8 cellular contexts compared by ENCODE assay signal in the genomic region with DNA sequence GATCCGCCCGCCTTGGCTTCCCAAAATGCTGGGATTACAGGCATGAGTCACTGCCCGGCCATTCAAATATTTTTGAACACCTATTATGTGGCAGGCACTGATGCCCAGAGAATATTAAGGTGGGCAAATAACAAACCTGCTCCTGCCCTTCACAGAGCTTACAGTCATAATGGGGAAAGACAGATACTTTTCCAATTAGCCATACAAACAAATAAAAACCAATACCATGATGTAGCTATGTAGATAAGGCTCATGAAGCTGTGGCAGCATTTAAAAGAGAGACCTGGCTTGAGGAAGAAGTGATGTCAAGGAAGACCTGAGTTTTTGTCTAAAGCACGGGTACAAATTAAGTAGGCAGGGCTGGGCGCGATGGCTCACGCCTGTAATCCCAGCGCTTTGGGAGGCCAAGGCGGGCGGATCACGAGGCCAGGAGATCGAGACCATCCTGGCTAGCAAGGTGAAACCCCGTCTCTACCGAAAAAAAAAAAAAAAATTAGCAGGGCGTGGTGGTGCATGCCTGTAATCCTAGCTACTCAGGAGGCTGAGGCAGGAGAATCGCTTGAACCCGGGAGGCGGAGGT. TPM values are rescaled to one million over a fixed set of nuclear protein-coding genes. Genes with fewer than 3 reads are reported as not detected.
A peak's percentile ranks its signal among the peaks of the same experiment; 100 is the strongest.
DNase-seq lines count a peak whose midpoint lies in the region; ATAC-seq and TF ChIP-seq lines count a peak whose summit lies in the region.
"Not testable (repeated sequence)": the region's sequence is repeated elsewhere in the genome, so short reads cannot be mapped to it uniquely, and the experiment has no call there.

No MANE protein-coding gene starts in this region.

- CTCF ChIA-PET in OCI-LY7 (lab: Charles Lee; ENCODE audit: unreplicated experiment) = interaction anchor here (0.6 kb wide), 1 partner anchor 30 kb away, joined by 3 read pairs; no protein-coding TSS in a partner anchor
- CTCF ChIA-PET in activated CD8-positive, alpha-beta T cell treated with anti-CD3 and anti-CD28 coated beads for 36 hours (lab: Charles Lee) = interaction anchor here (0.9 to 2.4 kb wide), 5 partner anchors 47 to 283 kb away, joined by 3 to 9 read pairs (median 3); a partner anchor contains a TSS
- CTCF ChIA-PET in naive thymus-derived CD4-positive, alpha-beta T cell (lab: Charles Lee) = interaction anchor here (0.7 to 1.2 kb wide), 2 partner anchors 55 to 154 kb away, joined by 3 read pairs; no protein-coding TSS in a partner anchor

- ATAC-seq in activated CD8-positive, alpha-beta T cell treated with anti-CD3 and anti-CD28 coated beads for 36 hours; naive thymus-derived CD4-positive, alpha-beta T cell: not testable (repeated sequence)

- not testable (repeated sequence) for H3K36me3 Mint-ChIP-seq in activated CD8-positive, alpha-beta T cell treated with anti-CD3 and anti-CD28 coated beads for 36 hours (ENCODE audit: low read depth)
- peaks cover 8 to 17% (median 12%) of the 10 kb centered on the region in 5 donors for H3K36me3 Mint-ChIP-seq in naive thymus-derived CD4-positive, alpha-beta T cell

- intact Hi-C loops in OCI-LY7 (cut with micrococcal nuclease; ENCODE audit: unreplicated experiment) = loop anchor here (5.0 to 10.0 kb wide), 2 partner anchors 70 to 168 kb away; a partner anchor contains a TSS
- intact Hi-C loops in activated CD8-positive, alpha-beta T cell treated with anti-CD3 and anti-CD28 coated beads for 36 hours (cut with micrococcal nuclease) = not testable (repeated sequence)
- intact Hi-C loops in naive thymus-derived CD4-positive, alpha-beta T cell (cut with micrococcal nuclease) = loop anchor here in 1 of 2 donors (5.0 kb wide), 1 partner anchor 585 kb away; no protein-coding TSS in a partner anchor

- H3K4me3 Mint-ChIP-seq in activated CD8-positive, alpha-beta T cell treated with anti-CD3 and anti-CD28 coated beads for 36 hours = peak overlapping the region; percentile 95
- H3K4me3 Mint-ChIP-seq in naive thymus-derived CD4-positive, alpha-beta T cell = peak overlapping the region; percentile 89 to 99 (median 95)

- not testable (repeated sequence) for H3K27me3 ChIP-seq in ACC112 (ENCODE audit: insufficient read depth, low read length); GM23248 (replicated peaks; ENCODE audit: insufficient read depth); brain microvascular endothelial cell (replicated peaks); fibroblast of lung (ENCODE audit: control insufficient read depth, insufficient read depth, low read length); naive thymus-derived CD4-positive, alpha-beta T cell (ENCODE audit: control insufficient read depth in 2 of 2, insufficient read depth in 2 of 2, low read length in 2 of 2); smooth muscle cell (ENCODE audit: low read depth)

- H3K4me1 Mint-ChIP-seq in activated CD8-positive, alpha-beta T cell treated with anti-CD3 and anti-CD28 coated beads for 36 hours (ENCODE audit: low read depth) = peaks cover 30% of the 10 kb centered on the region
- peaks cover 31 to 55% (median 51%) of the 10 kb centered on the region in 7 donors for H3K4me1 Mint-ChIP-seq in naive thymus-derived CD4-positive, alpha-beta T cell

- not testable (repeated sequence) for TF ChIP-seq CTCF in OCI-LY7 (conservative IDR thresholded peaks at IDR 0.05; ENCODE audit: low read length); activated CD8-positive, alpha-beta T cell treated with anti-CD3 and anti-CD28 coated beads for 36 hours (IDR thresholded peaks at IDR 0.05); brain microvascular endothelial cell (IDR thresholded peaks at IDR 0.05; ENCODE audit: low read depth, low read length, missing control alignments); fibroblast of lung (conservative IDR thresholded peaks at IDR 0.05 in 1 of 2, IDR thresholded peaks at IDR 0.05 in 1 of 2; ENCODE audit: low read depth in 1 of 2, low read length in 2 of 2); smooth muscle cell (IDR thresholded peaks at IDR 0.05; ENCODE audit: borderline replicate concordance, insufficient read depth, poor library complexity, severe bottlenecking)

- H3K36me3 ChIP-seq in ACC112 (ENCODE audit: insufficient read depth, low read length); GM23248 (ENCODE audit: low read depth); fibroblast of lung (ENCODE audit: control insufficient read depth, insufficient read depth, low read length); smooth muscle cell (ENCODE audit: low read depth): not testable (repeated sequence)
- H3K36me3 ChIP-seq in OCI-LY7 (ENCODE audit: insufficient read depth, low read length) (peaks cover 21% of the 10 kb centered on the region; the same call in 1 of the 2 replicates), brain microvascular endothelial cell (replicated peaks) (peaks cover 14% of the 10 kb centered on the region)
- peaks cover 3 to 30% (median 5%) of the 10 kb centered on the region in 3 experiments for H3K36me3 ChIP-seq in naive thymus-derived CD4-positive, alpha-beta T cell (ENCODE audit: control insufficient read depth in 2 of 3, insufficient read depth in 3 of 3, low read length in 3 of 3)

- H3K9ac ChIP-seq in GM23248; fibroblast of lung (ENCODE audit: insufficient read depth, low read length); smooth muscle cell (ENCODE audit: low read depth): not testable (repeated sequence)

- not testable (repeated sequence) for H3K4me1 ChIP-seq in ACC112 (ENCODE audit: control insufficient read depth, insufficient read depth, low read length, unreplicated experiment); fibroblast of lung (ENCODE audit: control insufficient read depth, extremely low read depth, insufficient read depth, low read length); smooth muscle cell (ENCODE audit: low read depth)
- peaks cover 14% of the 10 kb centered on the region for H3K4me1 ChIP-seq in GM23248 (ENCODE audit: insufficient read depth)
- peaks cover 19% of the 10 kb centered on the region for H3K4me1 ChIP-seq in OCI-LY7 (ENCODE audit: insufficient read depth, low read length, poor library complexity, severe bottlenecking)
- peaks cover 12 to 22% of the 10 kb centered on the region in 2 donors for H3K4me1 ChIP-seq in naive thymus-derived CD4-positive, alpha-beta T cell (ENCODE audit: control insufficient read depth in 2 of 2, insufficient read depth in 2 of 2, low read length in 2 of 2)

- WGBS in GM23248 (ENCODE audit: low coverage in 1 of 2, low lambda C conversion rate in 2 of 2, missing lambda C conversion rate in 2 of 2), 2 experiments = 92% methylated on average over 16 to 18 of the region's 18 CpGs
- WGBS in smooth muscle cell (ENCODE audit: low lambda C conversion rate) = 88% methylated on average over 18 of the region's 18 CpGs

- H3K9me3 ChIP-seq in GM23248 (ENCODE audit: low read depth); OCI-LY7 (ENCODE audit: low read length); fibroblast of lung (ENCODE audit: control insufficient read depth, insufficient read depth, low read depth, low read length); naive thymus-derived CD4-positive, alpha-beta T cell (ENCODE audit: control insufficient read depth in 2 of 3, low read length in 3 of 3); smooth muscle cell (replicated peaks; ENCODE audit: low read depth): not testable (repeated sequence)

- H3K79me2 ChIP-seq in ACC112 (ENCODE audit: control insufficient read depth, insufficient read depth, low read length, unreplicated experiment) = peaks cover 13% of the 10 kb centered on the region
- peaks cover 50% of the 10 kb centered on the region for H3K79me2 ChIP-seq in GM23248 (ENCODE audit: insufficient read depth)
- peaks cover 13% of the 10 kb centered on the region; the same call in 1 of the 2 replicates for H3K79me2 ChIP-seq in OCI-LY7 (ENCODE audit: insufficient read depth, low read depth, low read length)
- H3K79me2 ChIP-seq in fibroblast of lung (ENCODE audit: control insufficient read depth, insufficient read depth, low read length) = peaks cover 14% of the 10 kb centered on the region
- H3K79me2 ChIP-seq in smooth muscle cell (ENCODE audit: low read depth) = peaks cover 24% of the 10 kb centered on the region

- POLR2A ChIA-PET in OCI-LY7 (lab: Charles Lee) = interaction anchor here (1.1 to 1.3 kb wide), 2 partner anchors 14 to 81 kb away, joined by 3 to 4 read pairs; no protein-coding TSS in a partner anchor
- POLR2A ChIA-PET in activated CD8-positive, alpha-beta T cell treated with anti-CD3 and anti-CD28 coated beads for 36 hours (lab: Charles Lee) = interaction anchor here (0.8 to 2.1 kb wide), 5 partner anchors 8 to 232 kb away, joined by 3 to 8 read pairs (median 4); a partner anchor contains a TSS
- POLR2A ChIA-PET in naive thymus-derived CD4-positive, alpha-beta T cell (lab: Charles Lee) = interaction anchor here (0.7 to 1.5 kb wide), 5 partner anchors 8 to 283 kb away, joined by 3 to 7 read pairs (median 3); a partner anchor contains a TSS

- not testable (repeated sequence) for H3K9me2 ChIP-seq in GM23248 (ENCODE audit: insufficient read depth); OCI-LY7 (ENCODE audit: insufficient read depth, low read length)

- in situ Hi-C loops in GM23248 (cut with MboI); brain microvascular endothelial cell (cut with HindIII; ENCODE audit: low pct_ligation_motif_present, low sequenced_read_pairs): not testable (repeated sequence)

- not testable (repeated sequence) for H3K27me3 Mint-ChIP-seq in activated CD8-positive, alpha-beta T cell treated with anti-CD3 and anti-CD28 coated beads for 36 hours; naive thymus-derived CD4-positive, alpha-beta T cell

- H3K9me3 Mint-ChIP-seq in activated CD8-positive, alpha-beta T cell treated with anti-CD3 and anti-CD28 coated beads for 36 hours; naive thymus-derived CD4-positive, alpha-beta T cell: not testable (repeated sequence)

- DNase-seq in GM23248; OCI-LY7 (ENCODE audit: low spot score); activated CD8-positive, alpha-beta T cell treated with anti-CD3 and anti-CD28 coated beads for 36 hours; brain microvascular endothelial cell; fibroblast of lung (ENCODE audit: low read depth in 2 of 2); naive thymus-derived CD4-positive, alpha-beta T cell; smooth muscle cell (lab: John Stamatoyannopoulos, UW; ENCODE audit: unreplicated experiment): not testable (repeated sequence)

- not testable (repeated sequence) for H3K27ac ChIP-seq in ACC112 (ENCODE audit: low read depth, low read length); GM23248; OCI-LY7 (ENCODE audit: low read depth, low read length, poor library complexity, severe bottlenecking); brain microvascular endothelial cell; naive thymus-derived CD4-positive, alpha-beta T cell (ENCODE audit: low read depth, low read length); smooth muscle cell (ENCODE audit: low read depth)
- peak overlapping the region; percentile 86 for H3K27ac ChIP-seq in fibroblast of lung (ENCODE audit: insufficient read depth, low read length)

- not testable (repeated sequence) for H2AFZ ChIP-seq in ACC112 (ENCODE audit: low read length, unreplicated experiment); GM23248; OCI-LY7 (ENCODE audit: low read length); fibroblast of lung (ENCODE audit: low read length); smooth muscle cell (ENCODE audit: low read depth)

- peak overlapping the region; percentile 84 for H3K4me2 ChIP-seq in GM23248 (ENCODE audit: unreplicated experiment)
- H3K4me2 ChIP-seq in OCI-LY7 (ENCODE audit: low read length) = peak overlapping the region; percentile 87
- H3K4me2 ChIP-seq in fibroblast of lung (ENCODE audit: extremely low read depth, insufficient read depth, low read length) = peak overlapping the region; percentile 99
- H3K4me2 ChIP-seq in smooth muscle cell = peak overlapping the region; percentile 91

- peak overlapping the region; percentile 96; the same call in 1 of the 2 replicates for H3K4me3 ChIP-seq in ACC112 (ENCODE audit: low read depth, low read length)
- peak overlapping the region; percentile 81 for H3K4me3 ChIP-seq in GM23248
- H3K4me3 ChIP-seq in OCI-LY7 (ENCODE audit: low read depth, low read length, poor library complexity, severe bottlenecking) = peak overlapping the region; percentile 99
- H3K4me3 ChIP-seq in brain microvascular endothelial cell (ENCODE audit: low read depth, low read length) = peak overlapping the region; percentile 70
- H3K4me3 ChIP-seq in fibroblast of lung (replicated peaks in 1 of 4; ENCODE audit: control extremely low read depth in 1 of 4, insufficient read depth in 1 of 4, low read depth in 3 of 4, low read length in 4 of 4) = peak overlapping the region; percentile 93 to 100 (median 100)
- H3K4me3 ChIP-seq in naive thymus-derived CD4-positive, alpha-beta T cell (ENCODE audit: low read length) = not testable (repeated sequence)
- H3K4me3 ChIP-seq in smooth muscle cell = peak overlapping the region; percentile 64

- BruUV-seq in OCI-LY7 (replicated peaks; lab: Mats Ljungman, UMichigan) = not testable (repeated sequence)

- H3F3A ChIP-seq in GM23248 (ENCODE audit: insufficient read depth) = not testable (repeated sequence)
- H3F3A ChIP-seq in smooth muscle cell (ENCODE audit: low read depth) = peaks cover 26% of the 10 kb centered on the region

- H3K27ac Mint-ChIP-seq in activated CD8-positive, alpha-beta T cell treated with anti-CD3 and anti-CD28 coated beads for 36 hours = not testable (repeated sequence)
- peak overlapping the region in 4 of 9 donors; percentile 8 to 95 (median 64) for H3K27ac Mint-ChIP-seq in naive thymus-derived CD4-positive, alpha-beta T cell

- not testable (repeated sequence) for H4K20me1 ChIP-seq in GM23248 (ENCODE audit: insufficient read depth); OCI-LY7 (ENCODE audit: insufficient read depth, low read length); fibroblast of lung (ENCODE audit: control insufficient read depth, extremely low read depth, insufficient read depth, low read length); smooth muscle cell (ENCODE audit: low read depth)

RNA-seq across cellular contexts. Expression of a gene that starts 1.2 kb away (rescaled TPM):
- 33.3 and 37.3 TPM in 2 replicates for total RNA-seq in GM23248 (2014; rRNA removed; shearing (Covaris generic))
- polyA plus RNA-seq in GM23248 (2016; fragmentation: Nextera tagmentation; extraction: Ambion mirVana) (51.4 and 55.6 TPM in 2 replicates), fibroblast of lung (30.5 and 41.2 TPM in 2 replicates), smooth muscle cell (58.9 and 81.0 TPM in 2 replicates)
- 40.2 and 44.1 TPM in 2 replicates for total RNA-seq in OCI-LY7 (2014; rRNA removed; shearing (Covaris generic))
- total RNA-seq in OCI-LY7 (2022) (68.8 and 75.0 TPM in 2 replicates), fibroblast of lung (19.8 and 23.8 TPM in 2 replicates), smooth muscle cell (27.8 and 32.1 TPM in 2 replicates)
- 10 to 100 TPM; 55.3 to 58.5 TPM for total RNA-seq in activated CD8-positive, alpha-beta T cell treated with anti-CD3 and anti-CD28 coated beads for 36 hours
- polyA plus RNA-seq in fibroblast of lung (2012) = 46.2 and 50.9 TPM in 2 replicates
- polyA minus RNA-seq in fibroblast of lung (ENCODE audit: low replicate concordance) = 92.2 and 187 TPM in 2 replicates
- 100 to 1,000 TPM in 1 of 5 experiments, 10 to 100 TPM in 4; 90.2 to 101 (median 93.8) TPM for total RNA-seq in naive thymus-derived CD4-positive, alpha-beta T cell
- 10 to 100 TPM; 48.7 to 79.3 TPM for polyA plus RNA-seq in naive thymus-derived CD4-positive, alpha-beta T cell

RNA-seq across cellular contexts. Expression of a gene that starts 46.1 kb away (rescaled TPM):
- 22.2 and 50.3 TPM in 2 replicates for total RNA-seq in GM23248 (2014; rRNA removed; shearing (Covaris generic))
- polyA plus RNA-seq in GM23248 (2016; fragmentation: Nextera tagmentation; extraction: Ambion mirVana) = 10.4 and 12.6 TPM in 2 replicates
- total RNA-seq in OCI-LY7 (2014; rRNA removed; shearing (Covaris generic)) = 10.9 and 22.2 TPM in 2 replicates
- 17.6 and 24.4 TPM in 2 replicates for total RNA-seq in OCI-LY7 (2022)
- 10 to 100 TPM; 19.5 to 21.3 TPM for total RNA-seq in activated CD8-positive, alpha-beta T cell treated with anti-CD3 and anti-CD28 coated beads for 36 hours
- 23.4 and 31.2 TPM in 2 replicates for total RNA-seq in fibroblast of lung
- 15.0 and 18.1 TPM in 2 replicates for polyA plus RNA-seq in fibroblast of lung
- 12.2 and 13.3 TPM in 2 replicates for polyA plus RNA-seq in fibroblast of lung (2012)
- 38.7 and 88.7 TPM in 2 replicates for polyA minus RNA-seq in fibroblast of lung (ENCODE audit: low replicate concordance)
- 10 to 100 TPM; 33.2 to 88.7 (median 64.6) TPM for total RNA-seq in naive thymus-derived CD4-positive, alpha-beta T cell
- 10 to 100 TPM; 14.2 to 24.5 TPM for polyA plus RNA-seq in naive thymus-derived CD4-positive, alpha-beta T cell
- total RNA-seq in smooth muscle cell = 33.0 and 48.9 TPM in 2 replicates
- polyA plus RNA-seq in smooth muscle cell = 15.8 and 21.0 TPM in 2 replicates
